8 cellular contexts compared by ENCODE assay signal in genomic region chr19:48249502-48250014, GRCh38. TPM values are rescaled to one million over a fixed set of nuclear protein-coding genes. Genes with fewer than 3 reads are reported as not detected.
A peak's percentile ranks its signal among the peaks of the same experiment; 100 is the strongest.
DNase-seq lines count a peak whose midpoint lies in the region; ATAC-seq, FAIRE-seq and TF ChIP-seq lines count a peak whose summit lies in the region.

No MANE protein-coding gene starts in this region.

- intact Hi-C loops in prostate gland (cut with DNase I) = loop anchor here (10.0 kb wide), 1 partner anchor 145 kb away; no protein-coding TSS in a partner anchor

- DNase-seq in GM12891 (ENCODE audit: insufficient read length, low spot score) = no peak
- DNase-seq in activated CD4-positive, alpha-beta T cell treated with anti-CD3 and anti-CD28 coated beads for 24 hours (ENCODE audit: low read depth in 2 of 2) = peak; percentile 58 to 61
- DNase-seq in effector memory CD4-positive, alpha-beta T cell = peak; percentile 49 to 62 (median 61)
- DNase-seq in small intestine = peak; percentile 22
- DNase-seq in prostate gland (ENCODE audit: low spot score) = no peak
- no peak for DNase-seq in NCI-H1105 (lab: John Stamatoyannopoulos, UW)
- DNase-seq in NCI-H748 treated with DMSO at 0.1 percent for 48 hours (lab: John Stamatoyannopoulos, UW) = no peak

- H3K4me1 ChIP-seq in effector memory CD4-positive, alpha-beta T cell (ENCODE audit: control insufficient read depth, insufficient read depth, low read length, poor library complexity, severe bottlenecking) = peaks cover 37% of the 10 kb centered on the region
- H3K4me1 ChIP-seq in small intestine (ENCODE audit: control insufficient read depth in 2 of 2, insufficient read depth in 1 of 2, low read depth in 1 of 2, low read length in 1 of 2) = peaks cover 3% of the 10 kb centered on the region in 2 donors
- H3K4me1 ChIP-seq in prostate gland (replicated peaks) = peaks cover under 1% of the 10 kb centered on the region

- peak; percentile 69 for ATAC-seq in HG03135 (IDR thresholded peaks at IDR 0.05; ENCODE audit: unreplicated experiment)

- peaks cover 10% of the 10 kb centered on the region for H3K36me3 ChIP-seq in effector memory CD4-positive, alpha-beta T cell (ENCODE audit: control insufficient read depth, insufficient read depth, low read length)
- H3K36me3 ChIP-seq in small intestine (ENCODE audit: control insufficient read depth in 2 of 2, insufficient read depth in 2 of 2, low read length in 2 of 2) (no peaks in the 10 kb centered on the region), prostate gland (no peaks in the 10 kb centered on the region)

- no peak for TF ChIP-seq CTCF in prostate gland (IDR thresholded peaks at IDR 0.05)

- peak overlapping the region; percentile 79 for H3K27ac ChIP-seq in effector memory CD4-positive, alpha-beta T cell (ENCODE audit: insufficient read depth, low read length, poor library complexity, severe bottlenecking)
- H3K27ac ChIP-seq in small intestine (ENCODE audit: low read depth in 1 of 2, low read length in 1 of 2) (peak overlapping the region; percentile 57 to 99), prostate gland (no peak overlapping the region)

- FAIRE-seq in GM12891 (lab: Jason Lieb, UNC) (peak; percentile 92), small intestine (lab: Jason Lieb, UNC) (no peak)

- peak overlapping the region; percentile 45 for H3K4me3 ChIP-seq in effector memory CD4-positive, alpha-beta T cell (ENCODE audit: insufficient read depth, low read depth, low read length, poor library complexity, severe bottlenecking)
- H3K4me3 ChIP-seq in small intestine (ENCODE audit: low read depth in 1 of 2, low read length in 2 of 2) = peak overlapping the region in 1 of 2 donors; percentile 6
- H3K4me3 ChIP-seq in prostate gland = peak overlapping the region in 1 of 2 donors; percentile 11

- 58 to 83% (median 65%) methylated on average over 13 of the region's 13 CpGs for WGBS in small intestine, 3 donors
- 84% methylated on average over 13 of the region's 13 CpGs for WGBS in prostate gland

- no peaks in the 10 kb centered on the region for H3K9me3 ChIP-seq in effector memory CD4-positive, alpha-beta T cell (ENCODE audit: control insufficient read depth, low read length)
- H3K9me3 ChIP-seq in small intestine (ENCODE audit: control insufficient read depth, low read depth) (no peaks in the 10 kb centered on the region), prostate gland (no peaks in the 10 kb centered on the region)

- TF ChIP-seq POLR2A in GM12891 (IDR thresholded peaks at IDR 0.05; ENCODE audit: low read depth, low read length) (peak; percentile 90), prostate gland (IDR thresholded peaks at IDR 0.05) (no peak)

- no peaks in the 10 kb centered on the region for H3K27me3 ChIP-seq in effector memory CD4-positive, alpha-beta T cell (replicated peaks; ENCODE audit: control insufficient read depth, insufficient read depth, low read length, poor library complexity, severe bottlenecking)
- H3K27me3 ChIP-seq in small intestine (ENCODE audit: control insufficient read depth in 2 of 2, insufficient read depth in 2 of 2, low read length in 2 of 2) = no peaks in the 10 kb centered on the region
- H3K27me3 ChIP-seq in prostate gland (replicated peaks; ENCODE audit: insufficient read depth) = no peaks in the 10 kb centered on the region

TF ChIP-seq in GM12891, 5 proteins besides CTCF, POLR2A, EP300 and RAD21:
- TF ChIP-seq PAX5 (IDR thresholded peaks at IDR 0.05; ENCODE audit: insufficient read depth, low read length, severe bottlenecking) (no peak), SPI1 (IDR thresholded peaks at IDR 0.05; ENCODE audit: low read depth, low read length) (peak; percentile 61), POU2F2 (IDR thresholded peaks at IDR 0.05; ENCODE audit: low read depth, low read length) (0 out of 2 replicates have a peak, but pooled peaks have one; percentile 67), POLR2AphosphoS5 (IDR thresholded peaks at IDR 0.05; ENCODE audit: low read depth, low read length) (peak; percentile 85), TAF1 (IDR thresholded peaks at IDR 0.05; ENCODE audit: low read depth, low read length) (peak; percentile 79)

RNA-seq across cellular contexts. Expression of gene CARD8, which starts 6.2 kb away (rescaled TPM):
- polyA plus RNA-seq in GM12891 (2012; ENCODE audit: low read depth, missing spikeins) = 34.7 TPM
- polyA plus RNA-seq in small intestine = 10 to 100 TPM; 13.0 to 19.4 (median 14.3) TPM
- 10 to 100 TPM; 12.6 to 49.0 TPM for total RNA-seq in prostate gland

RNA-seq across cellular contexts. Expression of gene ZNF114, which starts 20.3 kb away (rescaled TPM):
- polyA plus RNA-seq in GM12891 (2012; ENCODE audit: low read depth, missing spikeins) = 0.12 TPM
- polyA plus RNA-seq in small intestine = under 1 TPM in 1 of 3 donors, not detected in 2; 0.36 TPM
- under 1 TPM; 0.23 to 0.74 TPM for total RNA-seq in prostate gland

Comparison
In these comparisons a context has a peak if more than half of its experiments do, and no peak if none do; other contexts are left out.
1. DNase-seq: peak in activated CD4-positive, alpha-beta T cell treated with anti-CD3 and anti-CD28 coated beads for 24 hours (2 of 2), effector memory CD4-positive, alpha-beta T cell (3 of 3) and small intestine (single experiment); none in GM12891 (single experiment), prostate gland (single experiment), NCI-H1105 (single experiment) and NCI-H748 treated with DMSO at 0.1 percent for 48 hours (single experiment).
2. H3K27ac ChIP-seq: peak in effector memory CD4-positive, alpha-beta T cell (single experiment) and small intestine (2 of 2); none in prostate gland (0 of 2).